ENCODE assay signal across 19 cellular contexts in genomic region chr2:218783612-218784169, GRCh38. TPM values are rescaled to one million over a fixed set of nuclear protein-coding genes. Genes with fewer than 3 reads are reported as not detected.
A peak's percentile ranks its signal among the peaks of the same experiment; 100 is the strongest.
DNase-seq lines count a peak whose midpoint lies in the region; ATAC-seq and TF ChIP-seq lines count a peak whose summit lies in the region.
"Had no signal": no experiment of that assay in that cellular context is flagged by ENCODE, and none has a peak within 500 bp of the region (broad histone marks: within the 10 kb centered on the region; RNA-seq: fewer than 3 reads in every experiment).

No MANE protein-coding gene starts in this region.

- H3K36me3 ChIP-seq in left ventricle myocardium inferior = peaks cover 6% of the 10 kb centered on the region
- H3K36me3 ChIP-seq: esophagus squamous epithelium had no signal

- peaks cover 8% of the 10 kb centered on the region for H3K9me3 ChIP-seq in left ventricle myocardium inferior (replicated peaks)
- H3K9me3 ChIP-seq: esophagus squamous epithelium had no signal

- intact Hi-C loops in left ventricle myocardium inferior (cut with micrococcal nuclease) = no loop called here
- intact Hi-C loops in cardiac septum (cut with DNase I) = loop anchor here (5.0 kb wide), 1 partner anchor 71 kb away; the partner anchor contains the start of gene TTLL4

- H3K4me1 ChIP-seq in left ventricle myocardium inferior = peaks cover 31% of the 10 kb centered on the region

- no peak for DNase-seq in left ventricle myocardium inferior
- DNase-seq in cardiac septum (ENCODE audit: low spot score) = no peak
- peak; percentile 22 for DNase-seq in medulla oblongata (ENCODE audit: extremely low spot score)
- DNase-seq in retinal pigment epithelial cell (ENCODE audit: low read depth) = no peak
- DNase-seq in DMS53 (lab: John Stamatoyannopoulos, UW) = no peak
- DNase-seq in foreskin fibroblast = no peak
- DNase-seq: activated CD4-positive, alpha-beta T cell treated with anti-CD3 and anti-CD28 coated beads for 48 hours; activated naive CD8-positive, alpha-beta T cell treated with anti-CD3 and anti-CD28 coated beads, Interleukin-2, amount 10 ng/mL, durations not matched to agents 7 days and 5 days; esophagus squamous epithelium; NCI-H1417; NCI-H526; SHP77; trophoblast cell had no signal

- H3K4me3 ChIP-seq in left ventricle myocardium inferior = peak overlapping the region; percentile 80
- peak overlapping the region; percentile 76 for H3K4me3 ChIP-seq in retinal pigment epithelial cell (ENCODE audit: low read length)
- H3K4me3 ChIP-seq in foreskin fibroblast (ENCODE audit: low read depth in 1 of 2, low read length in 2 of 2) = no peak overlapping the region

- peak overlapping the region; percentile 84 for H3K27ac ChIP-seq in left ventricle myocardium inferior (replicated peaks)

- ATAC-seq in GM21576 (IDR thresholded peaks at IDR 0.05; ENCODE audit: unreplicated experiment) (no peak), GM19467 (IDR thresholded peaks at IDR 0.05; ENCODE audit: unreplicated experiment) (no peak)
- ATAC-seq: stimulated activated memory B cell treated with anti-CD40 and anti-IgM and Interleukin-4, amounts not matched to agents 10 μg/mL and 1 μg/mL and 100 μg/mL, for 72 hours had no signal

- TF ChIP-seq CTCF in left ventricle myocardium inferior (IDR thresholded peaks at IDR 0.05; ENCODE audit: borderline replicate concordance) (no peak), retinal pigment epithelial cell (conservative IDR thresholded peaks at IDR 0.05; ENCODE audit: low read depth, low read length) (no peak), foreskin fibroblast (IDR thresholded peaks at IDR 0.05; ENCODE audit: low read depth, low read length) (no peak)

- peaks cover 2% of the 10 kb centered on the region for H3K27me3 ChIP-seq in left ventricle myocardium inferior (ENCODE audit: low read depth)

RNA-seq across cellular contexts. Expression of gene CYP27A1, which starts 1.7 kb away (rescaled TPM):
- total RNA-seq in left ventricle myocardium inferior (6.7 TPM), cardiac septum (5.2 TPM)
- total RNA-seq: activated T-helper 2 cell treated with anti-CD3 and anti-CD28 coated beads, Interferon-gamma antibody, Interleukin-2, Interleukin-4, amounts not matched to agents 10 μg/mL and 5 μg/mL and 100 μg/mL, durations not matched to agents 14 hours and 24 hours and 36 hours had no signal

RNA-seq across cellular contexts. Expression of gene PRKAG3, which starts 47.9 kb away (rescaled TPM):
- total RNA-seq in left ventricle myocardium inferior (0.14 TPM), cardiac septum (0.13 TPM)
- total RNA-seq: A673; activated naive CD8-positive, alpha-beta T cell treated with anti-CD3 and anti-CD28 coated beads, Interleukin-2, amount 10 ng/mL, durations not matched to agents 7 days and 5 days; activated T-helper 2 cell treated with anti-CD3 and anti-CD28 coated beads, Interferon-gamma antibody, Interleukin-2, Interleukin-4, amounts not matched to agents 10 μg/mL and 5 μg/mL and 100 μg/mL, durations not matched to agents 14 hours and 24 hours and 36 hours; esophagus squamous epithelium; lung microvascular endothelial cell had no signal

Comparison
In these comparisons a context has a peak if more than half of its experiments do, and no peak if none do; other contexts are left out.
1. H3K4me3 ChIP-seq: peak in left ventricle myocardium inferior (single experiment) and retinal pigment epithelial cell (single experiment); none in foreskin fibroblast (0 of 2).